8 cellular contexts compared by ENCODE assay signal in genomic region chr2:127049927-127050802, GRCh38. TPM values are rescaled to one million over a fixed set of nuclear protein-coding genes. Genes with fewer than 3 reads are reported as not detected.
A peak's percentile ranks its signal among the peaks of the same experiment; 100 is the strongest.
DNase-seq lines count a peak whose midpoint lies in the region; ATAC-seq and TF ChIP-seq lines count a peak whose summit lies in the region.

No MANE protein-coding gene starts in this region.

- TF ChIP-seq EP300 in neural cell (conservative IDR thresholded peaks at IDR 0.05; ENCODE audit: poor library complexity, severe bottlenecking): no peak

- peak; percentile 78 for TF ChIP-seq CTCF in AG10803 (conservative IDR thresholded peaks at IDR 0.05; ENCODE audit: low read length)
- peak; percentile 75 for TF ChIP-seq CTCF in OCI-LY3 (IDR thresholded peaks at IDR 0.05; ENCODE audit: low read depth, low read length)
- TF ChIP-seq CTCF in esophagus squamous epithelium (IDR thresholded peaks at IDR 0.05): peak; percentile 69 to 94 (median 78)
- peak; percentile 89 for TF ChIP-seq CTCF in neural cell (IDR thresholded peaks at IDR 0.05; ENCODE audit: poor library complexity, severe bottlenecking)
- TF ChIP-seq CTCF in testis (IDR thresholded peaks at IDR 0.05): peak; percentile 68 to 96 (median 79)

- H3K27me3 Mint-ChIP-seq in activated T-cell treated with anti-CD3 and anti-CD28 coated beads, Interleukin-2, amount 50 U/mL, for 72 hours (ENCODE audit: low read depth): no peaks in the 10 kb centered on the region

- H3K9me3 ChIP-seq in OCI-LY3 (ENCODE audit: insufficient read depth, low read length): no peaks in the 10 kb centered on the region
- H3K9me3 ChIP-seq in esophagus squamous epithelium: no peaks in the 10 kb centered on the region
- no peaks in the 10 kb centered on the region for H3K9me3 ChIP-seq in neural cell (ENCODE audit: low read length)
- H3K9me3 ChIP-seq in testis: no peaks in the 10 kb centered on the region

- no peak overlapping the region for H3K27ac Mint-ChIP-seq in activated T-cell treated with anti-CD3 and anti-CD28 coated beads, Interleukin-2, amount 50 U/mL, for 72 hours

- H4K20me1 ChIP-seq in OCI-LY3 (ENCODE audit: insufficient read depth, low read length) (no peaks in the 10 kb centered on the region), neural cell (ENCODE audit: insufficient read depth) (no peaks in the 10 kb centered on the region)

- H3K4me3 ChIP-seq in AG10803 (ENCODE audit: low read length) (no peak overlapping the region), OCI-LY3 (ENCODE audit: low read length) (peak overlapping the region; percentile 57), esophagus squamous epithelium (no peak overlapping the region), neural cell (ENCODE audit: low read length) (no peak overlapping the region), testis (no peak overlapping the region)

- H3K9me3 Mint-ChIP-seq in activated T-cell treated with anti-CD3 and anti-CD28 coated beads, Interleukin-2, amount 50 U/mL, for 72 hours: no peaks in the 10 kb centered on the region

- H3K4me3 Mint-ChIP-seq in activated T-cell treated with anti-CD3 and anti-CD28 coated beads, Interleukin-2, amount 50 U/mL, for 72 hours: no peak overlapping the region

- H3F3A ChIP-seq in neural cell (ENCODE audit: insufficient read depth, low read length, poor library complexity, severe bottlenecking): no peaks in the 10 kb centered on the region

- H3K4me2 ChIP-seq in OCI-LY3 (ENCODE audit: low read length) (peak overlapping the region; percentile 69), neural cell (ENCODE audit: low read length) (no peak overlapping the region)

- H3K36me3 Mint-ChIP-seq in activated T-cell treated with anti-CD3 and anti-CD28 coated beads, Interleukin-2, amount 50 U/mL, for 72 hours (ENCODE audit: insufficient read depth in 2 of 2): no peaks in the 10 kb centered on the region

- H3K36me3 ChIP-seq in OCI-LY3 (replicated peaks; ENCODE audit: low read depth, low read length) (no peaks in the 10 kb centered on the region), esophagus squamous epithelium (peaks cover 0 to 10% (median 0%) of the 10 kb centered on the region in 3 donors), neural cell (ENCODE audit: insufficient read depth, low read length) (no peaks in the 10 kb centered on the region), testis (ENCODE audit: low read depth, missing control alignments) (no peaks in the 10 kb centered on the region)

- peak; percentile 85 for TF ChIP-seq RAD21 in neural cell (conservative IDR thresholded peaks at IDR 0.05)

- ATAC-seq in GM19025 (IDR thresholded peaks at IDR 0.05; ENCODE audit: low read depth, unreplicated experiment) (peak; percentile 54), HG03378 (IDR thresholded peaks at IDR 0.05; ENCODE audit: unreplicated experiment) (peak; percentile 46)
- ATAC-seq in activated T-cell treated with anti-CD3 and anti-CD28 coated beads, Interleukin-2, amount 50 U/mL, for 72 hours (replicated peaks in 1 of 2): peak; percentile 68 to 71

- H3K4me1 Mint-ChIP-seq in activated T-cell treated with anti-CD3 and anti-CD28 coated beads, Interleukin-2, amount 50 U/mL, for 72 hours (ENCODE audit: low read depth): no peaks in the 10 kb centered on the region

- DNase-seq in AG10803 (ENCODE audit: low read depth) (peak; percentile 42), esophagus squamous epithelium (lab: John Stamatoyannopoulos, UW) (no peak), testis (peak; percentile 74)
- peak; percentile 64 to 75 for DNase-seq in activated T-cell treated with anti-CD3 and anti-CD28 coated beads, Interleukin-2, amount 50 U/mL, for 72 hours

- H2AFZ ChIP-seq in OCI-LY3 (ENCODE audit: low read depth, low read length) (peak overlapping the region; percentile 99), neural cell (ENCODE audit: low read depth, low read length) (no peak overlapping the region)

- H3K27ac ChIP-seq in OCI-LY3 (ENCODE audit: low read length): no peak overlapping the region
- H3K27ac ChIP-seq in esophagus squamous epithelium: no peak overlapping the region
- H3K27ac ChIP-seq in neural cell (ENCODE audit: low read length): no peak overlapping the region
- no peak overlapping the region for H3K27ac ChIP-seq in testis

- H3K27me3 ChIP-seq in OCI-LY3 (ENCODE audit: low read depth, low read length) (no peaks in the 10 kb centered on the region), esophagus squamous epithelium (no peaks in the 10 kb centered on the region), neural cell (ENCODE audit: insufficient read depth, low read depth, low read length) (no peaks in the 10 kb centered on the region), testis (no peaks in the 10 kb centered on the region)

- TF ChIP-seq POLR2A in esophagus squamous epithelium (IDR thresholded peaks at IDR 0.05) (no peak), testis (IDR thresholded peaks at IDR 0.05) (no peak)

- no peak overlapping the region for H3K9ac ChIP-seq in OCI-LY3 (ENCODE audit: low read length)
- no peak overlapping the region for H3K9ac ChIP-seq in neural cell (ENCODE audit: low read length)

- no peaks in the 10 kb centered on the region for H3K4me1 ChIP-seq in OCI-LY3 (ENCODE audit: low read length)
- peaks cover 0 to 20% (median 5%) of the 10 kb centered on the region in 3 donors for H3K4me1 ChIP-seq in esophagus squamous epithelium
- H3K4me1 ChIP-seq in testis: peaks cover 3% of the 10 kb centered on the region

- no peaks in the 10 kb centered on the region for H3K9me2 ChIP-seq in neural cell (ENCODE audit: insufficient read depth, low read length)

- H3K79me2 ChIP-seq in OCI-LY3 (ENCODE audit: low read length) (no peaks in the 10 kb centered on the region), neural cell (replicated peaks; ENCODE audit: insufficient read depth, low read length) (no peaks in the 10 kb centered on the region)

- intact Hi-C loops in esophagus squamous epithelium (cut with DNase I): no loop called here
- intact Hi-C loops in testis (cut with DNase I; ENCODE audit: low total_unique reads): no loop called here

- 29 to 30% methylated on average over 14 to 17 of the region's 33 CpGs for WGBS in esophagus squamous epithelium, 2 donors
- 41 to 46% methylated on average over 19 to 33 of the region's 33 CpGs for whole genome bisulfite sequencing in testis, 2 donors

TF ChIP-seq in neural cell, 6 proteins besides CTCF, POLR2A, EP300 and RAD21:
- TF ChIP-seq TAF1 (IDR thresholded peaks at IDR 0.05; ENCODE audit: low read depth): no peak
- peak; percentile 24 for TF ChIP-seq MXI1 (conservative IDR thresholded peaks at IDR 0.05; ENCODE audit: poor library complexity, severe bottlenecking)
- TF ChIP-seq EZH2 (IDR thresholded peaks at IDR 0.05; ENCODE audit: borderline replicate concordance, insufficient read depth, low read length, poor library complexity, severe bottlenecking): no peak
- TF ChIP-seq SMC3 (conservative IDR thresholded peaks at IDR 0.05; ENCODE audit: poor library complexity): peak; percentile 80
- TF ChIP-seq REST (IDR thresholded peaks at IDR 0.05; ENCODE audit: borderline replicate concordance): no peak

RNA-seq across cellular contexts. Expression of gene BIN1, which starts 56.8 kb away (rescaled TPM):
- total RNA-seq in activated T-cell treated with anti-CD3 and anti-CD28 coated beads, Interleukin-2, amount 50 U/mL, for 72 hours: 100 to 1,000 TPM in 1 of 2 donors, 10 to 100 TPM in 1; 87.3 to 127 TPM
- 10 to 100 TPM; 10.8 to 23.3 (median 15.5) TPM for total RNA-seq in esophagus squamous epithelium
- 61.9 and 75.1 TPM in 2 replicates for polyA plus RNA-seq in neural cell
- 43.1 and 43.2 TPM in 2 replicates for polyA minus RNA-seq in neural cell
- 10 to 100 TPM; 25.0 to 28.7 TPM for total RNA-seq in testis
- polyA plus RNA-seq in testis (ENCODE audit: insufficient read depth, low read depth, low replicate concordance): 38.8 TPM
